Comparison of ENCODE assay signal across 18 cellular contexts in genomic region chr20:10581823-10582222, GRCh38.
DNase-seq lines count a peak whose midpoint lies in the region; ATAC-seq, FAIRE-seq and TF ChIP-seq lines count a peak whose summit lies in the region.
"Had no signal": no experiment of that assay in that cellular context is flagged by ENCODE, and none has a peak within 500 bp of the region (broad histone marks: within the 10 kb centered on the region; RNA-seq: fewer than 3 reads in every experiment).

No MANE protein-coding gene starts in this region.

- POLR2A ChIA-PET in BJ (lab: Charles Lee) = interaction anchor here (0.6 kb wide), 1 partner anchor 724 kb away, joined by 3 read pairs; no protein-coding TSS in a partner anchor

- DNase-seq in BJ (ENCODE audit: low read depth) (peak; percentile 59), HTR-8/SVneo (ENCODE audit: insufficient read length, low spot score) (peak; percentile 59), brain microvascular endothelial cell (peak; percentile 70), kidney tubule cell (ENCODE audit: low spot score) (peak; percentile 29), NCI-H1048 (lab: John Stamatoyannopoulos, UW) (no peak), COLO829 (ENCODE audit: low spot score) (no peak)
- DNase-seq in activated T-cell treated with anti-CD3 and anti-CD28 coated beads, Interleukin-2, amount 50 U/mL, for 48 hours = no peak
- DNase-seq: activated naive CD4-positive, alpha-beta T cell; DMS79 treated with DMSO at 0.1 percent for 48 hours; effector memory CD8-positive, alpha-beta T cell; head of caudate nucleus; left cardiac atrium; NCI-H2081 treated with DMSO at 0.1 percent for 48 hours had no signal

- H3K27me3 ChIP-seq in BJ (ENCODE audit: control insufficient read depth, insufficient read depth, low read length) (no peaks in the 10 kb centered on the region; the same call in 1 of the 2 replicates), brain microvascular endothelial cell (replicated peaks) (no peaks in the 10 kb centered on the region)
- H3K27me3 ChIP-seq: BLaER1, cardiac muscle cell had no signal

- CTCF ChIA-PET in BJ (lab: Yijun Ruan, JAX) = interaction anchor here (1.1 to 1.7 kb wide), 3 partner anchors 10 to 90 kb away, joined by 3 to 5 read pairs (median 5); no protein-coding TSS in a partner anchor

- H3K36me3 ChIP-seq in BJ (ENCODE audit: control insufficient read depth, insufficient read depth, low read length) = no peaks in the 10 kb centered on the region
- no peaks in the 10 kb centered on the region for H3K36me3 ChIP-seq in brain microvascular endothelial cell (replicated peaks)
- H3K36me3 ChIP-seq: BLaER1, cardiac muscle cell had no signal

- FAIRE-seq in HTR-8/SVneo (lab: Jason Lieb, UNC) = peak; percentile 87
- FAIRE-seq: GM12878 had no signal

- in situ Hi-C loops in brain microvascular endothelial cell (cut with HindIII; ENCODE audit: low pct_ligation_motif_present, low sequenced_read_pairs) = no loop called here

- TF ChIP-seq CTCF in BJ (IDR thresholded peaks at IDR 0.05; ENCODE audit: insufficient read depth, low read depth, low read length) (no peak), brain microvascular endothelial cell (IDR thresholded peaks at IDR 0.05; ENCODE audit: low read depth, low read length, missing control alignments) (no peak)

- no peak for ATAC-seq in HG02981 (IDR thresholded peaks at IDR 0.05; ENCODE audit: unreplicated experiment)
- ATAC-seq: effector memory CD8-positive, alpha-beta T cell; GM12878; left cardiac atrium had no signal

- peak overlapping the region; percentile 44 for H3K27ac ChIP-seq in brain microvascular endothelial cell
- H3K27ac ChIP-seq: BLaER1, cardiac muscle cell, VCaP had no signal

- H3K4me3 ChIP-seq in BJ (ENCODE audit: low read depth, low read length) = no peak overlapping the region
- H3K4me3 ChIP-seq in brain microvascular endothelial cell (ENCODE audit: low read depth, low read length) = no peak overlapping the region
- H3K4me3 ChIP-seq: BLaER1, cardiac muscle cell, GM12878 had no signal

Comparison
In these comparisons a context has a peak if more than half of its experiments do, and no peak if none do; other contexts are left out.
1. DNase-seq: peak in BJ (single experiment), HTR-8/SVneo (single experiment), brain microvascular endothelial cell (single experiment) and kidney tubule cell (single experiment); none in NCI-H1048 (single experiment), COLO829 (single experiment) and activated T-cell treated with anti-CD3 and anti-CD28 coated beads, Interleukin-2, amount 50 U/mL, for 48 hours (0 of 2).